10 cellular contexts compared by ENCODE assay signal in the genomic region with DNA sequence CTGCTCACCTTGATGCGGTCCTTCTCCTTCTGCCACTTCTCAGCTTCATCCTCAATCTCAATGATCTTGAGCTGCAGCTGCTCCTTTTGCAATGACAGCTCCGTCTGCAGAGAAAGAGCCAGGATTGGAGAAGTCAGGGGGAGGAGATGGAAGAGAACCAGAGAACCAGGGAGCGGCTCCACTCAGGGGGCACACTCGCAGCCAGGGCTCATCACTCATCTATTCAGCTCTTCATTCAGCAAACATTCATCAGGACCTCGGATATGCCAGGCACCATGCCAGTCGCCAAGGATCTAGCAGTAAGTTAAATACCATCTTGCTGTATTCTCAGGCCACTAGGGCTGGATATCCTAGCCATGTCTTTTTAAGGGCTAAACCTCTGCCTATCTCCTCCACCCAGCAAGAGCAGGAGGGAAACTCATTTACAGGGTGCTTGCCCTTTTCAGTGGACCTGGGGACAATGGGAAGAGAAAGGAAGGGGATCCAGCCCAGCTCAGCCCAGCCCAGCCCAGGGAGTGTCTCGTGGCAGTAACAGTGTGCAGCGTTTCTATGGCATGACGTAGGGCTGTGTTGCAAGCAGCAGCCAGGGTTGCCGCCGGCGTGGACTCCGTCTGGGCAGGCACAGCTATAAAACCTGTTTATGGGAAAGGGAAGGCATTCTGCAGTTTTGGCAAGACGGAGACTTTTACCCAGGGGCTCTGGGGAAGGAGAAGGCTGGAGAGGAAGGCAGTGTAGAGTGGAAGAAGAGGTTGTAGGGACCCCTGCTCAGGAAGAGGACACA. TPM values are rescaled to one million over a fixed set of nuclear protein-coding genes. Genes with fewer than 3 reads are reported as not detected.
DNase-seq lines count a peak whose midpoint lies in the region; ATAC-seq, FAIRE-seq and TF ChIP-seq lines count a peak whose summit lies in the region.
"Had no signal": no experiment of that assay in that cellular context is flagged by ENCODE, and none has a peak within 500 bp of the region (broad histone marks: within the 10 kb centered on the region; RNA-seq: fewer than 3 reads in every experiment).

No MANE protein-coding gene starts in this region.

- H3K36me3 Mint-ChIP-seq in glutamatergic neuron (ENCODE audit: unreplicated experiment) = peaks cover 6% of the 10 kb centered on the region
- H3K36me3 Mint-ChIP-seq in T-helper 2 cell treated with Interferon-gamma antibody and Interleukin-4, amounts not matched to agents 5 μg/mL and 100 μg/mL, for 36 hours (ENCODE audit: low read depth) = no peaks in the 10 kb centered on the region

- no peaks in the 10 kb centered on the region for H3K9me3 ChIP-seq in Peyer's patch
- no peaks in the 10 kb centered on the region for H3K9me3 ChIP-seq in small intestine (ENCODE audit: control insufficient read depth, low read depth)

- ATAC-seq in GM19452 (IDR thresholded peaks at IDR 0.05; ENCODE audit: unreplicated experiment) = no peak
- no peak for ATAC-seq in GM18867 (IDR thresholded peaks at IDR 0.05; ENCODE audit: unreplicated experiment)
- ATAC-seq in GM19351 (IDR thresholded peaks at IDR 0.05; ENCODE audit: unreplicated experiment) = no peak

- no peak for FAIRE-seq in small intestine (lab: Jason Lieb, UNC)

- peak; percentile 65 for DNase-seq in GM04504 (ENCODE audit: low read depth)
- peak in 2 of 3 donors; percentile 86 to 89 for DNase-seq in Peyer's patch
- DNase-seq in glutamatergic neuron = peak; percentile 7
- peak; percentile 92 for DNase-seq in small intestine
- no peak for DNase-seq in T-helper 2 cell treated with Interferon-gamma antibody and Interleukin-4, amounts not matched to agents 5 μg/mL and 100 μg/mL, for 36 hours (ENCODE audit: low spot score)
- DNase-seq: foreskin melanocyte had no signal

- no peaks in the 10 kb centered on the region for H3K27me3 ChIP-seq in Peyer's patch
- no peaks in the 10 kb centered on the region for H3K27me3 ChIP-seq in small intestine (ENCODE audit: control insufficient read depth in 2 of 2, insufficient read depth in 2 of 2, low read length in 2 of 2)

- no peaks in the 10 kb centered on the region for H3K36me3 ChIP-seq in Peyer's patch
- no peaks in the 10 kb centered on the region for H3K36me3 ChIP-seq in small intestine (ENCODE audit: control insufficient read depth in 2 of 2, insufficient read depth in 2 of 2, low read length in 2 of 2)

- no peak overlapping the region for H3K27ac Mint-ChIP-seq in glutamatergic neuron (ENCODE audit: unreplicated experiment)
- H3K27ac Mint-ChIP-seq in T-helper 2 cell treated with Interferon-gamma antibody and Interleukin-4, amounts not matched to agents 5 μg/mL and 100 μg/mL, for 36 hours = no peak overlapping the region

- H3K4me1 ChIP-seq in Peyer's patch (peaks cover 0 to 10% (median 0%) of the 10 kb centered on the region in 4 donors), small intestine (ENCODE audit: control insufficient read depth in 2 of 2, insufficient read depth in 1 of 2, low read depth in 1 of 2, low read length in 1 of 2) (peaks cover 0 to 4% of the 10 kb centered on the region in 2 donors)

- H3K27ac ChIP-seq in Peyer's patch (peak overlapping the region in 2 of 4 donors; percentile 43 to 65), small intestine (ENCODE audit: low read depth in 1 of 2, low read length in 1 of 2) (peak overlapping the region in 1 of 2 donors; percentile 32)

- WGBS in small intestine, 3 donors = 20 to 55% (median 37%) methylated on average over 14 of the region's 14 CpGs

- peaks cover 1% of the 10 kb centered on the region for H3K4me1 Mint-ChIP-seq in glutamatergic neuron (ENCODE audit: low read depth, unreplicated experiment)
- H3K4me1 Mint-ChIP-seq in T-helper 2 cell treated with Interferon-gamma antibody and Interleukin-4, amounts not matched to agents 5 μg/mL and 100 μg/mL, for 36 hours (ENCODE audit: low read depth) = no peaks in the 10 kb centered on the region

- TF ChIP-seq POLR2A in Peyer's patch (IDR thresholded peaks at IDR 0.05) = peak in 1 of 2 donors; percentile 30

- TF ChIP-seq CTCF in Peyer's patch (IDR thresholded peaks at IDR 0.05) (no peak), glutamatergic neuron (IDR thresholded peaks at IDR 0.05; ENCODE audit: partially characterized antibody, unreplicated experiment) (no peak)

- no peak overlapping the region for H3K4me3 Mint-ChIP-seq in glutamatergic neuron (ENCODE audit: unreplicated experiment)
- no peak overlapping the region for H3K4me3 Mint-ChIP-seq in T-helper 2 cell treated with Interferon-gamma antibody and Interleukin-4, amounts not matched to agents 5 μg/mL and 100 μg/mL, for 36 hours

- H3K4me3 ChIP-seq in Peyer's patch (no peak overlapping the region), small intestine (ENCODE audit: low read depth in 1 of 2, low read length in 2 of 2) (no peak overlapping the region)

- H3K27me3 Mint-ChIP-seq in glutamatergic neuron (ENCODE audit: unreplicated experiment) = peaks cover 17% of the 10 kb centered on the region
- H3K27me3 Mint-ChIP-seq in T-helper 2 cell treated with Interferon-gamma antibody and Interleukin-4, amounts not matched to agents 5 μg/mL and 100 μg/mL, for 36 hours (ENCODE audit: low read depth) = peaks cover 4% of the 10 kb centered on the region

- H3K9me3 Mint-ChIP-seq in glutamatergic neuron (ENCODE audit: unreplicated experiment) = peaks cover 8% of the 10 kb centered on the region
- no peaks in the 10 kb centered on the region for H3K9me3 Mint-ChIP-seq in T-helper 2 cell treated with Interferon-gamma antibody and Interleukin-4, amounts not matched to agents 5 μg/mL and 100 μg/mL, for 36 hours

RNA-seq across cellular contexts. Expression of a gene that starts 9.3 kb away (rescaled TPM):
- total RNA-seq in Peyer's patch (10 to 100 TPM in 1 of 4 donors, 1 to 10 TPM in 3; 7.8 to 33.3 (median 9.1) TPM), glutamatergic neuron (ENCODE audit: unreplicated experiment) (not detected)
- polyA plus RNA-seq in small intestine = 10 to 100 TPM in 1 of 3 donors, 1 to 10 TPM in 2; 1.1 to 10.3 (median 2.3) TPM
- total RNA-seq: T-helper 1 cell treated with Interleukin-12 subunit alpha and Interleukin-12 subunit beta and Interleukin-4 antibody, amounts not matched to agents 30 ng/mL and 1 ng/mL, for 36 hours had no signal
